ENCODE assay signal across 2 cellular contexts in genomic region chr11:62489204-62489603, GRCh38.
TF ChIP-seq lines count a peak whose summit lies in the region.

No MANE protein-coding gene starts in this region.

TF ChIP-seq in IMR-90, 13 proteins besides CTCF, POLR2A, EP300 and RAD21:
- TF ChIP-seq RFX5 (IDR thresholded peaks at IDR 0.05; ENCODE audit: low read depth, low read length) (no peak), BHLHE40 (IDR thresholded peaks at IDR 0.05; ENCODE audit: low read depth, low read length) (no peak), CEBPB (IDR thresholded peaks at IDR 0.05; ENCODE audit: low read depth, low read length) (no peak), USF2 (IDR thresholded peaks at IDR 0.05; ENCODE audit: low read depth, low read length) (no peak), MXI1 (IDR thresholded peaks at IDR 0.05; ENCODE audit: borderline replicate concordance, low read depth, low read length) (no peak), RCOR1 (IDR thresholded peaks at IDR 0.05; ENCODE audit: insufficient replicate concordance, low read length) (no peak), SMC3 (IDR thresholded peaks at IDR 0.05; ENCODE audit: low read depth, low read length) (no peak), MAFK (IDR thresholded peaks at IDR 0.05; ENCODE audit: low read depth, low read length) (no peak), CHD1 (IDR thresholded peaks at IDR 0.05; ENCODE audit: low read depth, low read length) (no peak), MAZ (IDR thresholded peaks at IDR 0.05; ENCODE audit: borderline replicate concordance, low read depth, low read length) (no peak), FOS (IDR thresholded peaks at IDR 0.05; ENCODE audit: low read depth, low read length) (no peak), NFE2L2 (IDR thresholded peaks at IDR 0.05; ENCODE audit: low read depth, low read length) (no peak), ELK1 (IDR thresholded peaks at IDR 0.05; ENCODE audit: borderline replicate concordance, low read depth, low read length) (no peak)
TF ChIP-seq in IMR-90: peak in this region for 0.

TF ChIP-seq in H1, 55 proteins besides CTCF, POLR2A, EP300 and RAD21:
- TF ChIP-seq NRF1 (IDR thresholded peaks at IDR 0.05; ENCODE audit: low read depth, low read length) = no peak
- TF ChIP-seq ASH2L (IDR thresholded peaks at IDR 0.05; ENCODE audit: low read length) = no peak
- no peak for TF ChIP-seq E2F6 (IDR thresholded peaks at IDR 0.05)
- no peak for TF ChIP-seq SRF (IDR thresholded peaks at IDR 0.05; ENCODE audit: low read depth, low read length)
- no peak for TF ChIP-seq RXRA (IDR thresholded peaks at IDR 0.05; ENCODE audit: insufficient read depth, low read depth, low read length)
